ENCODE assay signal across 8 cellular contexts in the genomic region with DNA sequence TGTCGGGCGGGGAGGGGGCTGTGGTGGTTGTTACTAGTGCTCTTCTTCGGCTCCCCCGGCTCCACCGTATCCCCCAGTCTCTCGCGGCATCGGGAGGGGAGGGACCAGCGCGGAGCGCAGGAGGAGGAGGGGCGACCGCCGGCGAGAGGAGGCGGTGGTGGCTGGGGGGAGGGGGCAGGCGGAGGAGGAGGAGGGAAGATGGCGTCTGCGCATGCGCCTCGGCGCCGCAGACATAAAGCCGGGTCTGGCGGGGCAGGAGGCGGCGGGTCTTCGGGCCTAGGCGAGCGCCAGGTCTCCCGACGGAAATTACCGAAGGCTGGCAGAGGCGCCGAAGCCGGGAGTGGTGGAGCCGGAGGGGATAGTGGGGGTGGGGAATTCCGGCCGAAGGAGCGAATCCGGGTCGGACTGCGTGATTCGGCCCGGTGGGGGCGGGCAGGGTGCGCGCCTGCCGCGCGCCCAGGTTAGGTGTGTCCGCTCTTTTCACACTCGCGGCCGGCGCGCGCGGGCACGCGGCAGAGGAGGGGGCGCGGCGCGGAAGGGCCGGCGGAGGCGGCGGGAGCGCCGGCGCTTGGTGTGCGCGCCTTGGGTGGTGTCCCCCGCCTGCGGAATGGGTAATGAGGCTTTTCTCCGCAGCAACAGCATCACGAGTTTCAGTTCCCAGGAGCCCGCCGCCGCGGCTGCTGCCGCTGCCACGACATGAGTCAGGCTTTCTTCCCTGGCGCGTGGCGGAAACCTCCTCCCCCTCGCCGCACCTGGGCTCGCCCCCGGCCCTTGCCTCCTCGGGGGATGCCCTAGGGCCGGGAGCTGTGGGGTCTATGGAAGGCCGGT. TPM values are rescaled to one million over a fixed set of nuclear protein-coding genes. Genes with fewer than 3 reads are reported as not detected.
DNase-seq lines count a peak whose midpoint lies in the region; ATAC-seq and TF ChIP-seq lines count a peak whose summit lies in the region.

No MANE protein-coding gene starts in this region.

- no peaks in the 10 kb centered on the region for H3K9me3 ChIP-seq in liver (ENCODE audit: control insufficient read depth in 4 of 4, low read length in 3 of 4)

- DNase-seq in C1 segment of cervical spinal cord (lab: John Stamatoyannopoulos, UW) (peak; percentile 74 to 96 (median 94)), NCI-H748 (lab: John Stamatoyannopoulos, UW; ENCODE audit: unreplicated experiment) (peak; percentile 98), dermis blood vessel endothelial cell (peak; percentile 97)
- DNase-seq in activated CD4-positive, alpha-beta T cell treated with anti-CD3 and anti-CD28 coated beads, Interleukin-2, amount 50 U/mL, for 4 hours, result peak; percentile 96
- peak; percentile 97 for DNase-seq in stimulated activated CD4-positive, alpha-beta T cell treated with anti-CD3 and anti-CD28 coated beads, Interleukin-4, amount 100 ng/mL, for 1 hour

- H3K36me3 ChIP-seq in liver (ENCODE audit: control insufficient read depth in 4 of 4, insufficient read depth in 3 of 4, low read depth in 1 of 4, low read length in 3 of 4), result no peaks in the 10 kb centered on the region

- H3K27ac ChIP-seq in liver (ENCODE audit: low read depth in 1 of 2, low read length in 2 of 2), result peak overlapping the region; percentile 75 to 84

- peak overlapping the region in 1 of 2 donors; percentile 75 for H3K9ac ChIP-seq in liver (ENCODE audit: low read depth in 1 of 2, low read length in 2 of 2)

- H3K4me1 ChIP-seq in liver (ENCODE audit: control insufficient read depth in 4 of 4, insufficient read depth in 4 of 4, low read length in 3 of 4), result peaks cover 0 to 27% (median 10%) of the 10 kb centered on the region in 4 donors

- TF ChIP-seq CTCF in liver (IDR thresholded peaks at IDR 0.05; ENCODE audit: low read depth, low read length, missing input control), result no peak

- peaks cover 0 to 4% (median 1%) of the 10 kb centered on the region in 4 donors for H3K27me3 ChIP-seq in liver (ENCODE audit: control insufficient read depth in 4 of 4, insufficient read depth in 4 of 4, low read length in 3 of 4)

- TF ChIP-seq RAD21 in liver (IDR thresholded peaks at IDR 0.05), result no peak

- H3K4me3 ChIP-seq in liver (ENCODE audit: low read depth in 1 of 3, low read length in 3 of 3), result peak overlapping the region; percentile 70 to 93 (median 82)

- WGBS in liver, result under 1% methylated on average over 94 of the region's 94 CpGs

- ATAC-seq in GM19372 (IDR thresholded peaks at IDR 0.05; ENCODE audit: low read depth, unreplicated experiment) (peak; percentile 47), HG03521 (IDR thresholded peaks at IDR 0.05; ENCODE audit: unreplicated experiment) (peak; percentile 55)

TF ChIP-seq in liver, 16 proteins besides CTCF, POLR2A, EP300 and RAD21:
- TF ChIP-seq NR2F2 (IDR thresholded peaks at IDR 0.05) (no peak), YY1 (IDR thresholded peaks at IDR 0.05) (peak; percentile 88)

RNA-seq across cellular contexts. Expression of gene TSC22D1, which starts 1.3 kb away (rescaled TPM):
- total RNA-seq in dermis blood vessel endothelial cell, result 48.2 and 76.4 TPM in 2 replicates
- 10 to 100 TPM; 30.7 to 43.3 TPM for total RNA-seq in liver
- 10 to 100 TPM; 21.0 to 43.5 TPM for polyA plus RNA-seq in liver

Comparison
In these comparisons a context has a peak if more than half of its experiments do, and no peak if none do; other contexts are left out.
1. Peak in every context shown above with its lines: DNase-seq, ATAC-seq, H3K4me3 ChIP-seq and H3K27ac ChIP-seq.